12 cellular contexts compared by ENCODE assay signal in the genomic region with DNA sequence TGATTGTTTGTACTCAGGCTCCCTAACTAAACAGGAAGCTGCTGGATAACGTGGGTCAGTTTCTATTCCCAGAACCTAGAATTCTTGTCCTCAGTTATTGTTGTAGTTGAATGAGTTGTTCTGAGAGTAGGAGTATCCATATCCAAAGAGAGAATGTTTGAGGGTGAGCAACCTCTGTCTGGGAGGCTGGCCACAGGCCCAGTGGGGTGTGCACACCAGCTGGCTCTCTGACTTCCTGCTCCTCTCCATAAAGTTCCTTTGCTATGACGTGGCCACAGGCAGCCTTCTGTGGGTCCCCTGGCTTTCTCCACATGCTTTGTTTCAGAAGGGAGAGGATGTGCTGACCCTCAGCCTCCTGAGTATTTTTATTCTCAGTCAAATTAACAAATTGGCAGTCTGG. TPM values are rescaled to one million over a fixed set of nuclear protein-coding genes. Genes with fewer than 3 reads are reported as not detected.
A peak's percentile ranks its signal among the peaks of the same experiment; 100 is the strongest.
DNase-seq lines count a peak whose midpoint lies in the region; ATAC-seq, FAIRE-seq and TF ChIP-seq lines count a peak whose summit lies in the region.
"Had no signal": no experiment of that assay in that cellular context is flagged by ENCODE, and none has a peak within 500 bp of the region (broad histone marks: within the 10 kb centered on the region; RNA-seq: fewer than 3 reads in every experiment).

No MANE protein-coding gene starts in this region.

- intact Hi-C loops in natural killer cell (cut with micrococcal nuclease): no loop called here

- H3K4me3 ChIP-seq in BJ (ENCODE audit: low read depth, low read length) (no peak overlapping the region), mesodermal cell (ENCODE audit: extremely low read depth, insufficient read depth, low read length, poor library complexity, severe bottlenecking) (no peak overlapping the region)

- H3K9me3 ChIP-seq in mesodermal cell (ENCODE audit: control insufficient read depth, low read length): no peaks in the 10 kb centered on the region
- H3K9me3 ChIP-seq: neutrophil had no signal

- FAIRE-seq in endometrium (lab: Jason Lieb, UNC): peak; percentile 66

- H3K27ac Mint-ChIP-seq in natural killer cell: no peak overlapping the region
- H3K27ac Mint-ChIP-seq: stimulated activated naive CD8-positive, alpha-beta T cell treated with anti-CD3 and anti-CD28 coated beads, Interleukin-15, Interleukin-2, amounts not matched to agents 100 ng/mL and 50 ng/mL, for 24 hours had no signal

- ATAC-seq in natural killer cell: no peak

- H3K9me3 Mint-ChIP-seq in natural killer cell: no peaks in the 10 kb centered on the region
- H3K9me3 Mint-ChIP-seq: central memory CD8-positive, alpha-beta T cell; stimulated activated naive CD8-positive, alpha-beta T cell treated with anti-CD3 and anti-CD28 coated beads, Interleukin-15, Interleukin-2, amounts not matched to agents 100 ng/mL and 50 ng/mL, for 24 hours had no signal

- H3K27ac ChIP-seq in mesodermal cell (ENCODE audit: low read depth, low read length, severe bottlenecking): peak overlapping the region; percentile 72
- H3K27ac ChIP-seq: neutrophil, VCaP had no signal

- TF ChIP-seq CTCF in BJ (IDR thresholded peaks at IDR 0.05; ENCODE audit: insufficient read depth, low read depth, low read length) (no peak), natural killer cell (IDR thresholded peaks at IDR 0.05) (no peak)

- no peaks in the 10 kb centered on the region for H3K36me3 ChIP-seq in BJ (ENCODE audit: control insufficient read depth, insufficient read depth, low read length)
- no peaks in the 10 kb centered on the region for H3K36me3 ChIP-seq in mesodermal cell (ENCODE audit: control insufficient read depth, insufficient read depth, low read length)
- H3K36me3 ChIP-seq: neutrophil had no signal

- no peaks in the 10 kb centered on the region for H3K36me3 Mint-ChIP-seq in natural killer cell

- no peaks in the 10 kb centered on the region for H3K27me3 Mint-ChIP-seq in natural killer cell (ENCODE audit: low read depth in 2 of 2)
- H3K27me3 Mint-ChIP-seq: stimulated activated naive CD8-positive, alpha-beta T cell treated with anti-CD3 and anti-CD28 coated beads, Interleukin-15, Interleukin-2, amounts not matched to agents 100 ng/mL and 50 ng/mL, for 24 hours had no signal

- CTCF ChIA-PET in BJ (lab: Yijun Ruan, JAX): no interaction called here

- peak; percentile 76 for DNase-seq in BJ (ENCODE audit: low read depth)
- peak; percentile 37 to 40 for DNase-seq in Kasumi-1 (lab: John Stamatoyannopoulos, UW)
- DNase-seq in SIG-M5 treated with dmso at 0.1 percent for 504 hours (lab: John Stamatoyannopoulos, UW; ENCODE audit: unreplicated experiment): no peak
- no peak for DNase-seq in pons (ENCODE audit: low spot score)
- DNase-seq in NCI-H187 treated with DMSO at 0.1 percent for 48 hours (lab: John Stamatoyannopoulos, UW): no peak
- no peak for DNase-seq in natural killer cell

- H3K4me1 ChIP-seq in mesodermal cell (ENCODE audit: control insufficient read depth, insufficient read depth, low read length, poor library complexity, severe bottlenecking): peaks cover 4% of the 10 kb centered on the region

- no peak overlapping the region for H3K4me3 Mint-ChIP-seq in natural killer cell
- H3K4me3 Mint-ChIP-seq: central memory CD8-positive, alpha-beta T cell; stimulated activated naive CD8-positive, alpha-beta T cell treated with anti-CD3 and anti-CD28 coated beads, Interleukin-15, Interleukin-2, amounts not matched to agents 100 ng/mL and 50 ng/mL, for 24 hours had no signal

- H3K27me3 ChIP-seq in BJ (ENCODE audit: control insufficient read depth, insufficient read depth, low read length): no peaks in the 10 kb centered on the region
- H3K27me3 ChIP-seq: neutrophil had no signal

- no peaks in the 10 kb centered on the region for H3K4me1 Mint-ChIP-seq in natural killer cell
- H3K4me1 Mint-ChIP-seq: central memory CD8-positive, alpha-beta T cell had no signal

- POLR2A ChIA-PET in BJ (lab: Charles Lee): interaction anchor here (1.0 kb wide), 1 partner anchor 48 kb away, joined by 18 read pairs; no protein-coding TSS in a partner anchor

- 100% methylated on average over 1 of the region's 2 CpGs; no CpG with 5 or more reads in 1 of the 2 experiments for WGBS in mesodermal cell (ENCODE audit: insufficient coverage in 2 of 2), 2 experiments

RNA-seq across cellular contexts. Expression of a gene that starts 47.7 kb away (rescaled TPM):
- 0.06 and 0.28 TPM in 2 replicates for polyA plus RNA-seq in BJ (2011; rRNA removed)
- polyA minus RNA-seq in BJ (2011; rRNA and poly(A)+ RNA removed): 0.24 and 0.51 TPM in 2 replicates
- 5.4 TPM for polyA plus RNA-seq in mesodermal cell (2013, experiment 1 of 2)
- 3.1 TPM for polyA plus RNA-seq in mesodermal cell (2013, experiment 2 of 2)
- 1 to 10 TPM; 3.0 to 6.5 (median 3.0) TPM for total RNA-seq in natural killer cell

Comparison
In these comparisons a context has a peak if more than half of its experiments do, and no peak if none do; other contexts are left out.
1. DNase-seq: peak in BJ (single experiment) and Kasumi-1 (2 of 2); none in SIG-M5 treated with dmso at 0.1 percent for 504 hours (single experiment), pons (single experiment), NCI-H187 treated with DMSO at 0.1 percent for 48 hours (single experiment) and natural killer cell (single experiment).